In the genomic region with DNA sequence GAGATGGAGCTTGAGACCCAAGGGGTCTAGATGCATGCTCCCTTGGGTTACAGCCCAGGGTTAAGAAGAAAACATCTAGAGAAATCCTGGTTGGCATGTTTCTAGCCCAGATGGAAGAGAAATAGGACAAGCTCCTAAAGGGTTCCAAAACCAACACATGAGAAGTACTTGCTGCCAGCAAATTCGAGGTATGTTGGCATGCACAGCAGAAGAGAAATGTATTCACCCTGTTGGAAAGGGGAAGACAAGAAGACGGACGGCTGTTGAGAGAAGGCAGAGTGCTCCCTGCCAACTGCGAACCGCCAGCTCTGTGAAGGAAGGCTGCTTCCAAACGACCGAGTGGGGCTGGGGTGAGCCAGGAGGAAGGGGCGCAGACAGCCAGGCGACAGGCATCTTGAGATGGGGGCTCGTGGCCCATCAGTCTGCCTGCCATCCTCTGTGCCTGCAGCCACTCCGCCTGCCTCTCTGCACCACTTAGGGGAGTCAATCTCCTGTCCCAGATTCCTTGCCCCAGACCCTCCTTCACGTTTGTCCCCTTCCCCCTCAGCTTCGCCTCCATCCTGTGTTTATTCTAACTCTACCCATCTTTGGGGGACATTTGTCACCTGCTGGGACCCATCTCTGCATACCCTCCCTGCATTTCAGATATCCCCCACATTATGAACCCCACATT, we compare ENCODE assay signal across 1 cellular context.
TF ChIP-seq lines count a peak whose summit lies in the region.

No MANE protein-coding gene starts in this region.

TF ChIP-seq in GM23338, 12 proteins besides CTCF, POLR2A, EP300 and RAD21 (continued from another document):
- TF ChIP-seq, protein P1, sequence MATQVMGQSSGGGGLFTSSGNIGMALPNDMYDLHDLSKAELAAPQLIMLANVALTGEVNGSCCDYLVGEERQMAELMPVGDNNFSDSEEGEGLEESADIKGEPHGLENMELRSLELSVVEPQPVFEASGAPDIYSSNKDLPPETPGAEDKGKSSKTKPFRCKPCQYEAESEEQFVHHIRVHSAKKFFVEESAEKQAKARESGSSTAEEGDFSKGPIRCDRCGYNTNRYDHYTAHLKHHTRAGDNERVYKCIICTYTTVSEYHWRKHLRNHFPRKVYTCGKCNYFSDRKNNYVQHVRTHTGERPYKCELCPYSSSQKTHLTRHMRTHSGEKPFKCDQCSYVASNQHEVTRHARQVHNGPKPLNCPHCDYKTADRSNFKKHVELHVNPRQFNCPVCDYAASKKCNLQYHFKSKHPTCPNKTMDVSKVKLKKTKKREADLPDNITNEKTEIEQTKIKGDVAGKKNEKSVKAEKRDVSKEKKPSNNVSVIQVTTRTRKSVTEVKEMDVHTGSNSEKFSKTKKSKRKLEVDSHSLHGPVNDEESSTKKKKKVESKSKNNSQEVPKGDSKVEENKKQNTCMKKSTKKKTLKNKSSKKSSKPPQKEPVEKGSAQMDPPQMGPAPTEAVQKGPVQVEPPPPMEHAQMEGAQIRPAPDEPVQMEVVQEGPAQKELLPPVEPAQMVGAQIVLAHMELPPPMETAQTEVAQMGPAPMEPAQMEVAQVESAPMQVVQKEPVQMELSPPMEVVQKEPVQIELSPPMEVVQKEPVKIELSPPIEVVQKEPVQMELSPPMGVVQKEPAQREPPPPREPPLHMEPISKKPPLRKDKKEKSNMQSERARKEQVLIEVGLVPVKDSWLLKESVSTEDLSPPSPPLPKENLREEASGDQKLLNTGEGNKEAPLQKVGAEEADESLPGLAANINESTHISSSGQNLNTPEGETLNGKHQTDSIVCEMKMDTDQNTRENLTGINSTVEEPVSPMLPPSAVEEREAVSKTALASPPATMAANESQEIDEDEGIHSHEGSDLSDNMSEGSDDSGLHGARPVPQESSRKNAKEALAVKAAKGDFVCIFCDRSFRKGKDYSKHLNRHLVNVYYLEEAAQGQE (IDR thresholded peaks at IDR 0.05; ENCODE audit: unreplicated experiment), result no peak
- TF ChIP-seq EZH2 (IDR thresholded peaks at IDR 0.05; ENCODE audit: low read depth, unreplicated experiment) (no peak), JUNB (IDR thresholded peaks at IDR 0.05; ENCODE audit: unreplicated experiment) (no peak), ZNF114 (CRISPR knock-in tag; IDR thresholded peaks at IDR 0.05) (no peak), CREB1 (CRISPR knock-in tag; IDR thresholded peaks at IDR 0.05; ENCODE audit: low read depth) (no peak)
